Comparison of ENCODE assay signal across 27 cellular contexts in genomic region chr5:176844281-176844680, GRCh38. TPM values are rescaled to one million over a fixed set of nuclear protein-coding genes. Genes with fewer than 3 reads are reported as not detected.
"Had no signal": no experiment of that assay in that cellular context is flagged by ENCODE, and none has a peak within 500 bp of the region (broad histone marks: within the 10 kb centered on the region; RNA-seq: fewer than 3 reads in every experiment).

No MANE protein-coding gene starts in this region.

- H3K27ac ChIP-seq: colonic mucosa, esophagus muscularis mucosa, foreskin keratinocyte, gastroesophageal sphincter, heart left ventricle, hepatocyte, pancreas, right lobe of liver, thoracic aorta, tibial nerve, upper lobe of left lung had no signal

- ATAC-seq: gastroesophageal sphincter; heart left ventricle; left lobe of liver; mucosa of descending colon; naive thymus-derived CD4-positive, alpha-beta T cell; pancreas; right lobe of liver; stimulated activated naive B cell treated with anti-CD40 and anti-IgM and Interleukin-4, amounts not matched to agents 10 μg/mL and 1 μg/mL and 100 μg/mL, for 72 hours had no signal

- H2AFZ ChIP-seq: hepatocyte had no signal

- H3K27me3 ChIP-seq: colonic mucosa, hepatocyte, pancreas, right lobe of liver had no signal

- H3K4me2 ChIP-seq: hepatocyte, smooth muscle cell had no signal

- H3K4me3 ChIP-seq: colonic mucosa, esophagus muscularis mucosa, gastroesophageal sphincter, heart left ventricle, hepatocyte, mucosa of descending colon, pancreas, right lobe of liver, smooth muscle cell, thoracic aorta, tibial nerve, upper lobe of left lung had no signal

- DNase-seq: colonic mucosa; effector memory CD4-positive, alpha-beta T cell; mesenchymal stem cell; mucosa of descending colon; naive thymus-derived CD4-positive, alpha-beta T cell; right lobe of liver; stimulated activated CD4-positive, alpha-beta T cell treated with anti-CD3 and anti-CD28 coated beads, Interleukin-2, amount 100 ng/mL, for 24 hours; stimulated activated CD4-positive, alpha-beta T cell treated with anti-CD3 and anti-CD28 coated beads, Interleukin-4, amount 100 ng/mL, for 4 hours; stimulated activated naive B cell treated with anti-CD40 and anti-IgM and Interleukin-4, amounts not matched to agents 10 μg/mL and 1 μg/mL and 100 μg/mL, for 72 hours had no signal

- H3K9me3 ChIP-seq: colonic mucosa, esophagus muscularis mucosa, gastroesophageal sphincter, heart left ventricle, mucosa of descending colon, pancreas, right lobe of liver, thoracic aorta, tibial nerve, upper lobe of left lung had no signal

- H3K36me3 ChIP-seq: colonic mucosa, esophagus muscularis mucosa, gastroesophageal sphincter, heart left ventricle, pancreas, right lobe of liver, thoracic aorta, tibial nerve, upper lobe of left lung had no signal

- H3K4me1 ChIP-seq: colonic mucosa, foreskin keratinocyte, heart left ventricle, pancreas, right lobe of liver, tibial nerve, upper lobe of left lung had no signal

RNA-seq across cellular contexts. Expression of gene UNC5A, which starts 33.9 kb away (rescaled TPM):
- total RNA-seq: colonic mucosa; esophagus muscularis mucosa; fibroblast of lung; left lobe of liver; mesothelial cell of epicardium; naive thymus-derived CD4-positive, alpha-beta T cell; right lobe of liver; smooth muscle cell; thoracic aorta; tibial nerve had no signal
- polyA plus RNA-seq: fibroblast of lung; heart left ventricle; naive thymus-derived CD4-positive, alpha-beta T cell; smooth muscle cell had no signal

RNA-seq across cellular contexts. Expression of gene HK3, which starts 54.9 kb away (rescaled TPM):
- total RNA-seq: chondrocyte, endothelial cell of umbilical vein, epithelial cell of proximal tubule, fibroblast of lung, foreskin keratinocyte, lung microvascular endothelial cell, progenitor cell of endocrine pancreas, smooth muscle cell had no signal
- polyA plus RNA-seq: endothelial cell of umbilical vein, fibroblast of lung, foreskin keratinocyte, hepatocyte, smooth muscle cell had no signal
